ENCODE assay signal across 24 cellular contexts in genomic region chr12:20487519-20487918, GRCh38.
DNase-seq lines count a peak whose midpoint lies in the region; ATAC-seq, FAIRE-seq and TF ChIP-seq lines count a peak whose summit lies in the region.
"Had no signal": no experiment of that assay in that cellular context is flagged by ENCODE, and none has a peak within 500 bp of the region (broad histone marks: within the 10 kb centered on the region; RNA-seq: fewer than 3 reads in every experiment).

No MANE protein-coding gene starts in this region.

- no peak overlapping the region for H3K4me3 ChIP-seq in A549
- H3K4me3 ChIP-seq: SK-N-MC had no signal

- H3K4me1 Mint-ChIP-seq in activated naive CD4-positive, alpha-beta T cell treated with anti-CD3 and anti-CD28 coated beads, Interleukin-2, amount 10 ng/mL, durations not matched to agents 7 days and 5 days, result peaks cover 2% of the 10 kb centered on the region

- DNase-seq in A549 (ENCODE audit: low read depth in 1 of 2, low spot score in 1 of 2) (no peak), EH (ENCODE audit: low read depth) (peak; percentile 74), fibroblast of peridontal ligament (ENCODE audit: extremely low read depth) (peak; percentile 74), GM10266 (ENCODE audit: extremely low spot score) (no peak), AG20443 (ENCODE audit: low spot score) (no peak)
- DNase-seq in activated naive CD4-positive, alpha-beta T cell treated with anti-CD3 and anti-CD28 coated beads, Interleukin-2, amount 10 ng/mL, durations not matched to agents 7 days and 5 days, result no peak
- DNase-seq: BE2C; CD8-positive, alpha-beta memory T cell; DMS 273 treated with DMSO at 0.1 percent for 48 hours; DMS79; GF-D8; H7; Karpas-422; NCI-H1092; NCI-H1417 treated with DMSO at 0.1 percent for 48 hours; NCI-H187; NCI-H2107; NCI-H524; NCI-H774; SIG-M5 had no signal

- CTCF ChIA-PET in A549 (lab: Yijun Ruan, JAX), result interaction anchor here (1.0 kb wide), 1 partner anchor 14 kb away, joined by 3 read pairs; no protein-coding TSS in a partner anchor
- CTCF ChIA-PET in activated naive CD4-positive, alpha-beta T cell treated with anti-CD3 and anti-CD28 coated beads, Interleukin-2, amount 10 ng/mL, durations not matched to agents 7 days and 5 days (lab: Charles Lee), result no interaction called here

- peaks cover 4% of the 10 kb centered on the region; the same call in 1 of the 3 replicates for H3K9me3 ChIP-seq in A549
- H3K9me3 ChIP-seq: BE2C had no signal

- TF ChIP-seq CTCF in A549 (IDR thresholded peaks at IDR 0.05), result no peak
- no peak for TF ChIP-seq CTCF in GM10266 (IDR thresholded peaks at IDR 0.05; ENCODE audit: control insufficient read depth, insufficient read depth, low read depth, missing control alignments)

- no peak for TF ChIP-seq EP300 in A549 (IDR thresholded peaks at IDR 0.05)

- no peaks in the 10 kb centered on the region for H3K27me3 Mint-ChIP-seq in activated naive CD4-positive, alpha-beta T cell treated with anti-CD3 and anti-CD28 coated beads, Interleukin-2, amount 10 ng/mL, durations not matched to agents 7 days and 5 days

- H3K4me3 Mint-ChIP-seq in activated naive CD4-positive, alpha-beta T cell treated with anti-CD3 and anti-CD28 coated beads, Interleukin-2, amount 10 ng/mL, durations not matched to agents 7 days and 5 days, result no peak overlapping the region
- H3K4me3 Mint-ChIP-seq: CD14-positive monocyte; CD8-positive, alpha-beta memory T cell had no signal

- no peak for TF ChIP-seq POLR2A in A549 (IDR thresholded peaks at IDR 0.05; ENCODE audit: low read length)

- H3K9me3 Mint-ChIP-seq in activated naive CD4-positive, alpha-beta T cell treated with anti-CD3 and anti-CD28 coated beads, Interleukin-2, amount 10 ng/mL, durations not matched to agents 7 days and 5 days, result peaks cover 3% of the 10 kb centered on the region
- H3K9me3 Mint-ChIP-seq: CD8-positive, alpha-beta memory T cell had no signal

- WGBS in A549 (ENCODE audit: missing lambda C conversion rate), result 90% methylated on average over 2 of the region's 2 CpGs

- POLR2A ChIA-PET in A549 (lab: Yijun Ruan, JAX), result no interaction called here

- peaks cover 85% of the 10 kb centered on the region for H3K4me1 ChIP-seq in A549
- H3K4me1 ChIP-seq: BE2C had no signal

- ATAC-seq in A549, result no peak
- ATAC-seq in SK-N-SH treated with all-trans-retinoic acid at 6 μM for 48 hours, result peak; percentile 32

- H3K36me3 Mint-ChIP-seq in activated naive CD4-positive, alpha-beta T cell treated with anti-CD3 and anti-CD28 coated beads, Interleukin-2, amount 10 ng/mL, durations not matched to agents 7 days and 5 days, result no peaks in the 10 kb centered on the region
- H3K36me3 Mint-ChIP-seq: CD14-positive monocyte; CD8-positive, alpha-beta memory T cell had no signal

- no peak for TF ChIP-seq RAD21 in A549 (conservative IDR thresholded peaks at IDR 0.05 in 1 of 2, IDR thresholded peaks at IDR 0.05 in 1 of 2)

- no peak for FAIRE-seq in A549 (lab: Jason Lieb, UNC)
- FAIRE-seq: RCC 7860 had no signal

- H3K27ac Mint-ChIP-seq in activated naive CD4-positive, alpha-beta T cell treated with anti-CD3 and anti-CD28 coated beads, Interleukin-2, amount 10 ng/mL, durations not matched to agents 7 days and 5 days, result no peak overlapping the region
- H3K27ac Mint-ChIP-seq: CD14-positive monocyte; CD8-positive, alpha-beta memory T cell had no signal

- peak overlapping the region; percentile 74 to 80 for H3K27ac ChIP-seq in A549
- H3K27ac ChIP-seq: SK-N-MC had no signal

- H3K4me2 ChIP-seq in A549, result no peak overlapping the region

TF ChIP-seq in A549, 52 proteins besides CTCF, POLR2A, EP300 and RAD21:
- no peak for TF ChIP-seq CHD4 (IDR thresholded peaks at IDR 0.05; ENCODE audit: borderline replicate concordance)
- TF ChIP-seq TP53 (CRISPR knock-in tag; IDR thresholded peaks at IDR 0.05), result no peak
- no peak for TF ChIP-seq FOSB (CRISPR knock-in tag; IDR thresholded peaks at IDR 0.05)
- no peak for TF ChIP-seq HDAC2 (IDR thresholded peaks at IDR 0.05)
- TF ChIP-seq FOSL2 (IDR thresholded peaks at IDR 0.05), result no peak
- no peak for TF ChIP-seq FOSL2 (CRISPR knock-in tag; IDR thresholded peaks at IDR 0.05)
- TF ChIP-seq EHMT2 (IDR thresholded peaks at IDR 0.05; ENCODE audit: low read depth), result no peak
- TF ChIP-seq TFCP2L1 (CRISPR knock-in tag; IDR thresholded peaks at IDR 0.05), result no peak
- no peak for TF ChIP-seq PHF8 (IDR thresholded peaks at IDR 0.05; ENCODE audit: borderline replicate concordance, low read depth)
- TF ChIP-seq SMC3 (IDR thresholded peaks at IDR 0.05), result no peak
- TF ChIP-seq ESRRA (IDR thresholded peaks at IDR 0.05; ENCODE audit: borderline replicate concordance, low read length), result no peak
- no peak for TF ChIP-seq PBX3 (IDR thresholded peaks at IDR 0.05)

TF ChIP-seq in SK-N-SH treated with all-trans-retinoic acid at 6 μM for 48 hours, 23 proteins besides CTCF, POLR2A, EP300 and RAD21 (continues in another document):
- no peak for TF ChIP-seq ISL1 (CRISPR knock-in tag; IDR thresholded peaks at IDR 0.05)
- TF ChIP-seq TOX (CRISPR knock-in tag; IDR thresholded peaks at IDR 0.05; ENCODE audit: borderline replicate concordance), result no peak
- TF ChIP-seq ZC3H10 (CRISPR knock-in tag; IDR thresholded peaks at IDR 0.05), result no peak
- TF ChIP-seq ZFP3 (CRISPR knock-in tag; IDR thresholded peaks at IDR 0.05), result no peak
- TF ChIP-seq CSDC2 (CRISPR knock-in tag; IDR thresholded peaks at IDR 0.05), result no peak
- no peak for TF ChIP-seq CSRNP3 (CRISPR knock-in tag; IDR thresholded peaks at IDR 0.05)
- TF ChIP-seq ESRRG (CRISPR knock-in tag; IDR thresholded peaks at IDR 0.05), result no peak
- no peak for TF ChIP-seq CREB5 (CRISPR knock-in tag; IDR thresholded peaks at IDR 0.05; ENCODE audit: low read depth)
- no peak for TF ChIP-seq ZNF8 (CRISPR knock-in tag; IDR thresholded peaks at IDR 0.05)
- TF ChIP-seq PATZ1 (CRISPR knock-in tag; IDR thresholded peaks at IDR 0.05; ENCODE audit: borderline replicate concordance), result no peak
- no peak for TF ChIP-seq SNAI2 (CRISPR knock-in tag; IDR thresholded peaks at IDR 0.05)
- TF ChIP-seq ARNTL (CRISPR knock-in tag; IDR thresholded peaks at IDR 0.05; ENCODE audit: borderline replicate concordance, low read depth), result no peak

Comparison
In these comparisons a context has a peak if more than half of its experiments do, and no peak if none do; other contexts are left out.
1. DNase-seq: peak in EH (single experiment) and fibroblast of peridontal ligament (single experiment); none in A549 (0 of 2), GM10266 (single experiment), AG20443 (single experiment) and activated naive CD4-positive, alpha-beta T cell treated with anti-CD3 and anti-CD28 coated beads, Interleukin-2, amount 10 ng/mL, durations not matched to agents 7 days and 5 days (single experiment).